ENCODE assay signal across 1 cellular context in genomic region chr4:30716671-30717207, GRCh38.
TF ChIP-seq lines count a peak whose summit lies in the region.

No MANE protein-coding gene starts in this region.

TF ChIP-seq in IMR-90, 13 proteins besides CTCF, POLR2A, EP300 and RAD21 (continued from another document):
- TF ChIP-seq ELK1 (IDR thresholded peaks at IDR 0.05; ENCODE audit: borderline replicate concordance, low read depth, low read length) (no peak), USF2 (IDR thresholded peaks at IDR 0.05; ENCODE audit: low read depth, low read length) (no peak), RFX5 (IDR thresholded peaks at IDR 0.05; ENCODE audit: low read depth, low read length) (no peak), SMC3 (IDR thresholded peaks at IDR 0.05; ENCODE audit: low read depth, low read length) (no peak), CHD1 (IDR thresholded peaks at IDR 0.05; ENCODE audit: low read depth, low read length) (no peak)
